41 cellular contexts compared by ENCODE assay signal in the genomic region with DNA sequence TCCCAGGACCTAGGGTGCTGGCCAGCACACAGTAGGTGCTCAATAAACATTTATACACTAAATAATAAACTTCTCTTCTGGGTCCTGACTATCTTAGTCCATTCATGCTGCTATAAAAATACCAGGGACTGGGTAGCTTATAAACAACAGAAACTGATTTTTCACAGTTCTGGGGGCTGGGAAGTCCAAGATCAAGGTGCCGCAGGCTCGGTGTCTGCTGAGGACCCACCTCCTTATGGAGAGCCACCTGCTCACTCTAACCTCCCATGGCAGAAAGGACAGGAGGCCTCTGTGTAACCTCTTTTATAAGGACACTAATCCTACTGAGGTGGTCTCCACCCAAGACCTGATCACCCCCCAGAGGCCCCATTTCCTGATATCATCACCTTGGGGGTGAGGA.
"Had no signal": no experiment of that assay in that cellular context is flagged by ENCODE, and none has a peak within 500 bp of the region (broad histone marks: within the 10 kb centered on the region; RNA-seq: fewer than 3 reads in every experiment).

No MANE protein-coding gene starts in this region.

- H3K4me3 Mint-ChIP-seq: activated naive CD4-positive, alpha-beta T cell treated with anti-CD3 and anti-CD28 coated beads for 36 hours; activated naive CD4-positive, alpha-beta T cell treated with anti-CD3 and anti-CD28 coated beads, Interleukin-2, amount 10 ng/mL, durations not matched to agents 7 days and 5 days; activated naive CD4-positive, alpha-beta T cell treated with anti-CD3 and anti-CD28 coated beads, Interleukin-2, amount 50 U/mL, for 24 hours; activated naive CD8-positive, alpha-beta T cell; activated naive CD8-positive, alpha-beta T cell treated with anti-CD3 and anti-CD28 coated beads for 36 hours; activated naive CD8-positive, alpha-beta T cell treated with anti-CD3 and anti-CD28 coated beads, Interleukin-2, amount 10 ng/mL, durations not matched to agents 7 days and 5 days; activated naive CD8-positive, alpha-beta T cell treated with anti-CD3 and anti-CD28 coated beads, Interleukin-2, amount 50 U/mL, for 24 hours; activated T-cell treated with anti-CD3 and anti-CD28 coated beads, Interleukin-2, amount 50 U/mL, for 24 hours; activated T-cell treated with anti-CD3 and anti-CD28 coated beads, Interleukin-2, amount 50 U/mL, for 4 hours; activated T-cell treated with anti-CD3 and anti-CD28 coated beads, Interleukin-2, amount 50 U/mL, for 72 hours; activated T-helper 1 cell treated with anti-CD3 and anti-CD28 coated beads, Interleukin-12 subunit alpha, Interleukin-12 subunit beta, Interleukin-2, Interleukin-4 antibody, amounts not matched to agents 30 ng/mL and 10 ng/mL and 1 ng/mL, durations not matched to agents 14 hours and 24 hours and 36 hours; brain; central memory CD8-positive, alpha-beta T cell had no signal

- H3K27me3 ChIP-seq: adrenal gland, ascending aorta, body of pancreas, brain microvascular endothelial cell, breast epithelium, cardiac muscle cell had no signal

- H3K27ac Mint-ChIP-seq: activated naive CD4-positive, alpha-beta T cell treated with anti-CD3 and anti-CD28 coated beads for 36 hours; activated naive CD4-positive, alpha-beta T cell treated with anti-CD3 and anti-CD28 coated beads, Interleukin-2, amount 10 ng/mL, durations not matched to agents 7 days and 5 days; activated naive CD4-positive, alpha-beta T cell treated with anti-CD3 and anti-CD28 coated beads, Interleukin-2, amount 50 U/mL, for 24 hours; activated naive CD4-positive, alpha-beta T cell treated with anti-CD3 and anti-CD28 coated beads, Interleukin-2, amount 50 U/mL, for 72 hours; activated naive CD8-positive, alpha-beta T cell; activated naive CD8-positive, alpha-beta T cell treated with anti-CD3 and anti-CD28 coated beads for 36 hours; activated naive CD8-positive, alpha-beta T cell treated with anti-CD3 and anti-CD28 coated beads, Interleukin-2, amount 50 U/mL, for 24 hours; activated T-cell treated with anti-CD3 and anti-CD28 coated beads, Interleukin-2, amount 50 U/mL, for 24 hours; activated T-cell treated with anti-CD3 and anti-CD28 coated beads, Interleukin-2, amount 50 U/mL, for 72 hours; activated T-helper 1 cell treated with anti-CD3 and anti-CD28 coated beads, Interleukin-12 subunit alpha, Interleukin-12 subunit beta, Interleukin-2, Interleukin-4 antibody, amounts not matched to agents 30 ng/mL and 10 ng/mL and 1 ng/mL, durations not matched to agents 14 hours and 24 hours and 36 hours; activated T-helper 2 cell treated with anti-CD3 and anti-CD28 coated beads, Interferon-gamma antibody, Interleukin-2, Interleukin-4, amounts not matched to agents 10 μg/mL and 5 μg/mL and 100 μg/mL, durations not matched to agents 14 hours and 24 hours and 36 hours had no signal

- ATAC-seq: activated naive CD4-positive, alpha-beta T cell treated with anti-CD3 and anti-CD28 coated beads, Interleukin-2, amount 50 U/mL, for 72 hours; activated naive CD8-positive, alpha-beta T cell treated with anti-CD3 and anti-CD28 coated beads, Interleukin-2, amount 50 U/mL, for 24 hours; activated T-cell treated with anti-CD3 and anti-CD28 coated beads, Interleukin-2, amount 50 U/mL, for 4 hours; activated T-cell treated with anti-CD3 and anti-CD28 coated beads, Interleukin-2, amount 50 U/mL, for 72 hours; activated T-helper 17 cell treated with anti-CD3 and anti-CD28 coated beads, Interleukin-2, amount 50 U/mL, for 72 hours; body of pancreas had no signal

- H3K9me3 ChIP-seq: adrenal gland, ascending aorta, body of pancreas had no signal

- H3K4me3 ChIP-seq: adrenal gland, ascending aorta, body of pancreas, breast epithelium, cardiac muscle cell had no signal

- H3K27ac ChIP-seq: adrenal gland, ascending aorta, body of pancreas, brain microvascular endothelial cell, breast epithelium, cardiac muscle cell had no signal

- H3K36me3 ChIP-seq: adrenal gland, ascending aorta, brain microvascular endothelial cell, breast epithelium, cardiac muscle cell had no signal

- DNase-seq: activated effector memory CD4-positive, alpha-beta T cell treated with anti-CD3 and anti-CD28 coated beads, Interleukin-2, amount 50 U/mL, for 16 hours; activated effector memory CD4-positive, alpha-beta T cell treated with Interleukin-2 at 50 U/mL for 16 hours; activated gamma-delta T cell; activated gamma-delta T cell treated with Interleukin-2 at 50 U/mL for 16 hours; activated naive CD4-positive, alpha-beta T cell; activated naive CD4-positive, alpha-beta T cell treated with anti-CD3 and anti-CD28 coated beads for 36 hours; activated naive CD4-positive, alpha-beta T cell treated with anti-CD3 and anti-CD28 coated beads, Interleukin-2, amount 10 ng/mL, durations not matched to agents 7 days and 5 days; activated naive CD4-positive, alpha-beta T cell treated with anti-CD3 and anti-CD28 coated beads, Interleukin-2, amount 50 U/mL, for 16 hours; activated naive CD4-positive, alpha-beta T cell treated with Interleukin-2 at 50 U/mL for 16 hours; activated naive CD8-positive, alpha-beta T cell treated with anti-CD3 and anti-CD28 coated beads for 36 hours; activated naive CD8-positive, alpha-beta T cell treated with anti-CD3 and anti-CD28 coated beads, Interleukin-2, amount 10 ng/mL, durations not matched to agents 7 days and 5 days; activated naive CD8-positive, alpha-beta T cell treated with anti-CD3 and anti-CD28 coated beads, Interleukin-2, amount 50 U/mL, for 24 hours; activated T-cell treated with anti-CD3 and anti-CD28 coated beads for 4 hours; activated T-cell treated with anti-CD3 and anti-CD28 coated beads, Interleukin-2, amount 50 U/mL, for 1 hour; activated T-cell treated with anti-CD3 and anti-CD28 coated beads, Interleukin-2, amount 50 U/mL, for 24 hours; activated T-cell treated with anti-CD3 and anti-CD28 coated beads, Interleukin-2, amount 50 U/mL, for 4 hours; activated T-cell treated with anti-CD3 and anti-CD28 coated beads, Interleukin-2, amount 50 U/mL, for 48 hours; activated T-cell treated with anti-CD3 and anti-CD28 coated beads, Interleukin-2, amount 50 U/mL, for 72 hours; adrenal gland; amniotic stem cell; amygdala; anterior cingulate cortex; aorta; body of pancreas; brain microvascular endothelial cell; caudate nucleus; central memory CD4-positive, alpha-beta T cell; cerebellar nuclear complex had no signal

- H3K27me3 Mint-ChIP-seq: activated naive CD4-positive, alpha-beta T cell treated with anti-CD3 and anti-CD28 coated beads, Interleukin-2, amount 50 U/mL, for 24 hours; activated naive CD8-positive, alpha-beta T cell treated with anti-CD3 and anti-CD28 coated beads for 36 hours; activated T-helper 17 cell treated with anti-CD3 and anti-CD28 coated beads, Interleukin-2, amount 50 U/mL, for 72 hours had no signal

- H3K4me1 ChIP-seq: ascending aorta, body of pancreas, breast epithelium had no signal

- H3K9me3 Mint-ChIP-seq: activated naive CD4-positive, alpha-beta T cell treated with anti-CD3 and anti-CD28 coated beads, Interleukin-2, amount 50 U/mL, for 24 hours; central memory CD8-positive, alpha-beta T cell had no signal

- FAIRE-seq: astrocyte, bronchial epithelial cell had no signal
